In genomic region chr3:9793161-9793781, GRCh38 we compare ENCODE assay signal across 8 cellular contexts. TPM values are rescaled to one million over a fixed set of nuclear protein-coding genes. Genes with fewer than 3 reads are reported as not detected.
DNase-seq lines count a peak whose midpoint lies in the region; ATAC-seq and TF ChIP-seq lines count a peak whose summit lies in the region.

No MANE protein-coding gene starts in this region.

- H3K4me3 ChIP-seq in GM08714 (ENCODE audit: low read length) (peak overlapping the region; percentile 94), fibroblast of pulmonary artery (replicated peaks; ENCODE audit: low read depth, low read length) (peak overlapping the region; percentile 99)
- H3K4me3 ChIP-seq in Jurkat, Clone E6-1 (ENCODE audit: low read length), result peak overlapping the region; percentile 100

- peak overlapping the region; percentile 96 for H3K4me3 Mint-ChIP-seq in activated CD8-positive, alpha-beta T cell treated with anti-CD3 and anti-CD28 coated beads, Interleukin-2, amount 10 ng/mL, durations not matched to agents 7 days and 5 days

- no peaks in the 10 kb centered on the region for H3K27me3 Mint-ChIP-seq in activated CD8-positive, alpha-beta T cell treated with anti-CD3 and anti-CD28 coated beads, Interleukin-2, amount 10 ng/mL, durations not matched to agents 7 days and 5 days (ENCODE audit: low read depth)

- peak overlapping the region; percentile 100 for H3K27ac Mint-ChIP-seq in activated CD8-positive, alpha-beta T cell treated with anti-CD3 and anti-CD28 coated beads, Interleukin-2, amount 10 ng/mL, durations not matched to agents 7 days and 5 days

- no peaks in the 10 kb centered on the region for H3K9me3 Mint-ChIP-seq in activated CD8-positive, alpha-beta T cell treated with anti-CD3 and anti-CD28 coated beads, Interleukin-2, amount 10 ng/mL, durations not matched to agents 7 days and 5 days (ENCODE audit: insufficient read depth)

- CTCF ChIA-PET in activated CD8-positive, alpha-beta T cell treated with anti-CD3 and anti-CD28 coated beads, Interleukin-2, amount 10 ng/mL, durations not matched to agents 7 days and 5 days (lab: Charles Lee), result interaction anchor here (0.5 to 1.9 kb wide), 11 partner anchors 9 to 440 kb away, joined by 3 to 14 read pairs (median 4); partner anchors contain the start of gene CAMK1

- POLR2A ChIA-PET in activated CD8-positive, alpha-beta T cell treated with anti-CD3 and anti-CD28 coated beads, Interleukin-2, amount 10 ng/mL, durations not matched to agents 7 days and 5 days (lab: Charles Lee), result interaction anchor here (0.5 to 4.9 kb wide), 30 partner anchors 8 to 406 kb away, joined by 3 to 38 read pairs (median 4); partner anchors contain the start of genes BRPF1, CAMK1, CRELD1 and FANCD2

- H3K4me1 Mint-ChIP-seq in activated CD8-positive, alpha-beta T cell treated with anti-CD3 and anti-CD28 coated beads, Interleukin-2, amount 10 ng/mL, durations not matched to agents 7 days and 5 days (ENCODE audit: low read depth), result peaks cover 50% of the 10 kb centered on the region

- TF ChIP-seq CTCF in fibroblast of pulmonary artery (IDR thresholded peaks at IDR 0.05; ENCODE audit: low read length, missing control alignments), result no peak
- TF ChIP-seq CTCF in omental fat pad (IDR thresholded peaks at IDR 0.05), result no peak

- peak; percentile 16 for ATAC-seq in activated CD8-positive, alpha-beta T cell treated with anti-CD3 and anti-CD28 coated beads, Interleukin-2, amount 10 ng/mL, durations not matched to agents 7 days and 5 days
- ATAC-seq in omental fat pad (ENCODE audit: low FRiP score), result peak; percentile 13

- DNase-seq in Jurkat, Clone E6-1 (ENCODE audit: low read depth, low spot score), result no peak
- DNase-seq in activated CD8-positive, alpha-beta T cell treated with anti-CD3 and anti-CD28 coated beads, Interleukin-2, amount 10 ng/mL, durations not matched to agents 7 days and 5 days, result peak; percentile 49
- DNase-seq in fibroblast of pulmonary artery (ENCODE audit: low read depth), result peak; percentile 49
- no peak for DNase-seq in omental fat pad (ENCODE audit: low spot score)
- no peak for DNase-seq in D341Med (ENCODE audit: low spot score)
- DNase-seq in middle frontal gyrus (ENCODE audit: extremely low spot score, low spot score), result no peak
- DNase-seq in GM19240 (ENCODE audit: insufficient read length, low spot score), result no peak

- H3K36me3 Mint-ChIP-seq in activated CD8-positive, alpha-beta T cell treated with anti-CD3 and anti-CD28 coated beads, Interleukin-2, amount 10 ng/mL, durations not matched to agents 7 days and 5 days (ENCODE audit: low read depth), result peaks cover 67% of the 10 kb centered on the region

RNA-seq across cellular contexts. Expression of gene ARPC4, which starts 0.4 kb away (rescaled TPM):
- 61.1 TPM for polyA plus RNA-seq in Jurkat, Clone E6-1 (2012; ENCODE audit: insufficient read depth, insufficient read length)
- total RNA-seq in activated CD8-positive, alpha-beta T cell treated with anti-CD3 and anti-CD28 coated beads, Interleukin-2, amount 10 ng/mL, durations not matched to agents 7 days and 5 days, result 100 to 1,000 TPM; 317 to 321 TPM
- total RNA-seq in omental fat pad, result 100 to 1,000 TPM in 3 of 4 donors, 10 to 100 TPM in 1; 99.0 to 141 (median 122) TPM

RNA-seq across cellular contexts. Expression of gene TADA3, which starts 1.0 kb away (rescaled TPM):
- polyA plus RNA-seq in Jurkat, Clone E6-1 (2012; ENCODE audit: insufficient read depth, insufficient read length), result 83.8 TPM
- total RNA-seq in activated CD8-positive, alpha-beta T cell treated with anti-CD3 and anti-CD28 coated beads, Interleukin-2, amount 10 ng/mL, durations not matched to agents 7 days and 5 days, result 10 to 100 TPM; 83.2 to 85.6 TPM
- 10 to 100 TPM; 45.0 to 61.1 (median 52.2) TPM for total RNA-seq in omental fat pad

RNA-seq across cellular contexts. Expression of gene TTLL3, which starts 16.8 kb away (rescaled TPM):
- 45.3 TPM for polyA plus RNA-seq in Jurkat, Clone E6-1 (2012; ENCODE audit: insufficient read depth, insufficient read length)
- 10 to 100 TPM; 53.7 to 55.2 TPM for total RNA-seq in activated CD8-positive, alpha-beta T cell treated with anti-CD3 and anti-CD28 coated beads, Interleukin-2, amount 10 ng/mL, durations not matched to agents 7 days and 5 days
- total RNA-seq in omental fat pad, result 10 to 100 TPM; 40.4 to 91.1 (median 54.7) TPM

RNA-seq across cellular contexts. Expression of gene CAMK1, which starts 23.5 kb away (rescaled TPM):
- not detected for polyA plus RNA-seq in Jurkat, Clone E6-1 (2012; ENCODE audit: insufficient read depth, insufficient read length)
- 10 to 100 TPM; 33.5 to 35.7 TPM for total RNA-seq in activated CD8-positive, alpha-beta T cell treated with anti-CD3 and anti-CD28 coated beads, Interleukin-2, amount 10 ng/mL, durations not matched to agents 7 days and 5 days
- 100 to 1,000 TPM in 1 of 4 donors, 10 to 100 TPM in 3; 50.9 to 180 (median 77.6) TPM for total RNA-seq in omental fat pad

RNA-seq across cellular contexts. Expression of gene OGG1, which starts 43.5 kb away (rescaled TPM):
- polyA plus RNA-seq in Jurkat, Clone E6-1 (2012; ENCODE audit: insufficient read depth, insufficient read length), result 17.1 TPM
- 10 to 100 TPM; 36.9 to 37.7 TPM for total RNA-seq in activated CD8-positive, alpha-beta T cell treated with anti-CD3 and anti-CD28 coated beads, Interleukin-2, amount 10 ng/mL, durations not matched to agents 7 days and 5 days
- total RNA-seq in omental fat pad, result 10 to 100 TPM; 15.6 to 27.1 (median 19.5) TPM

Comparison
In these comparisons a context has a peak if more than half of its experiments do, and no peak if none do; other contexts are left out.
1. DNase-seq: peak in activated CD8-positive, alpha-beta T cell treated with anti-CD3 and anti-CD28 coated beads, Interleukin-2, amount 10 ng/mL, durations not matched to agents 7 days and 5 days (single experiment) and fibroblast of pulmonary artery (single experiment); none in Jurkat, Clone E6-1 (single experiment), omental fat pad (single experiment), D341Med (single experiment), middle frontal gyrus (single experiment) and GM19240 (single experiment).
2. Peak in every context shown above with its lines, with median percentiles within 50 percentile points of each other: H3K4me3 ChIP-seq.